In genomic region chr1:116878804-116879477, GRCh38 we compare ENCODE assay signal across 1 cellular context.
TF ChIP-seq lines count a peak whose summit lies in the region.

No MANE protein-coding gene starts in this region.

TF ChIP-seq in GM23338, 12 proteins besides CTCF, POLR2A, EP300 and RAD21 (continued from another document):
- TF ChIP-seq ZNF462 (CRISPR knock-in tag; IDR thresholded peaks at IDR 0.05) (no peak), POLR2AphosphoS5 (IDR thresholded peaks at IDR 0.05; ENCODE audit: low read depth) (no peak), EZH2phosphoT487 (IDR thresholded peaks at IDR 0.05; ENCODE audit: unreplicated experiment) (no peak), ETS1 (IDR thresholded peaks at IDR 0.05) (no peak), EZH2 (IDR thresholded peaks at IDR 0.05; ENCODE audit: low read depth, unreplicated experiment) (no peak)
